In the genomic region with DNA sequence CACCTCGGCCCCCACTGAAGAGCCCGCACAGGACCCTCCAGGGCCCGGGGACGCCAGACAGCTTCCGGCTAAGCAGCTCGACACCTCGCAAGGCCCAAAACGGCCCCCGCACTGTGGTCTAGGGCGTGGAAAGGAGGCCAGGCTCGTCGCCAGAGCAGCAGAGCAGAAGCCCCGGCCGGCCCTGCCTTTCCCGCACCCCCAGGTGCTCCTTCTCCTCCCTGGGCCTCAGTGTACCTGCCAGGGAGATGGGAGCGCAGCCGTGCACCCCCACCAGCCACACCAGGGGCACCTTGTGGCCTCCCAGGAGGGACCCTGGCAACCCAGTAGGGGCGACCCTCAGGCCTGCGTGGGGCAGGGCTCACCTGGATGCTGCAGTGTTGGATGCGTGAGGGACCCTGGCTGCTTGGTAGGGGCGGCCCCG, we compare ENCODE assay signal across 19 cellular contexts. TPM values are rescaled to one million over a fixed set of nuclear protein-coding genes. Genes with fewer than 3 reads are reported as not detected.
DNase-seq lines count a peak whose midpoint lies in the region; ATAC-seq and TF ChIP-seq lines count a peak whose summit lies in the region.
"Had no signal": no experiment of that assay in that cellular context is flagged by ENCODE, and none has a peak within 500 bp of the region (broad histone marks: within the 10 kb centered on the region; RNA-seq: fewer than 3 reads in every experiment).

No MANE protein-coding gene starts in this region.

- H2BK120ac ChIP-seq in neuronal stem cell (ENCODE audit: low read depth, low read length) = no peak overlapping the region

- no peak overlapping the region for H3K27ac Mint-ChIP-seq in glutamatergic neuron (ENCODE audit: unreplicated experiment)
- H3K27ac Mint-ChIP-seq: CD4-positive, alpha-beta memory T cell had no signal

- H3K4me3 ChIP-seq in neuronal stem cell (ENCODE audit: low read length in 2 of 2) (no peak overlapping the region), upper lobe of right lung (no peak overlapping the region), vagina (no peak overlapping the region)

- no peak overlapping the region for H4K91ac ChIP-seq in neuronal stem cell (ENCODE audit: low read depth, low read length, poor library complexity)

- no peaks in the 10 kb centered on the region for H3K36me3 ChIP-seq in neuronal stem cell (replicated peaks in 1 of 2; ENCODE audit: control insufficient read depth in 2 of 2, insufficient read depth in 2 of 2, low read length in 2 of 2)
- peaks cover 14% of the 10 kb centered on the region for H3K36me3 ChIP-seq in upper lobe of right lung
- H3K36me3 ChIP-seq in vagina = peaks cover 0 to 5% of the 10 kb centered on the region in 2 donors

- no peak overlapping the region for H3K14ac ChIP-seq in neuronal stem cell (ENCODE audit: low read length)

- H2BK15ac ChIP-seq in neuronal stem cell (ENCODE audit: low read length) = no peak overlapping the region

- H2AFZ ChIP-seq in neuronal stem cell (ENCODE audit: low read length) = no peak overlapping the region

- TF ChIP-seq CTCF in glutamatergic neuron (IDR thresholded peaks at IDR 0.05; ENCODE audit: partially characterized antibody, unreplicated experiment) = no peak
- TF ChIP-seq CTCF in upper lobe of right lung (IDR thresholded peaks at IDR 0.05) = no peak
- no peak for TF ChIP-seq CTCF in vagina (IDR thresholded peaks at IDR 0.05)

- ATAC-seq in Right ventricle myocardium superior (ENCODE audit: poor library complexity) = no peak
- no peak for ATAC-seq in left cardiac atrium
- no peak for ATAC-seq in upper lobe of right lung
- ATAC-seq: Panc1 had no signal

- H3K4me1 Mint-ChIP-seq in glutamatergic neuron (ENCODE audit: low read depth, unreplicated experiment) = peaks cover 10% of the 10 kb centered on the region

- H3K79me1 ChIP-seq in neuronal stem cell (ENCODE audit: low read depth, low read length) = no peaks in the 10 kb centered on the region

- no peak overlapping the region for H4K8ac ChIP-seq in neuronal stem cell (ENCODE audit: low read depth, low read length)

- no peaks in the 10 kb centered on the region for H3K36me3 Mint-ChIP-seq in glutamatergic neuron (ENCODE audit: unreplicated experiment)
- H3K36me3 Mint-ChIP-seq: CD4-positive, alpha-beta memory T cell had no signal

- H3K9ac ChIP-seq in neuronal stem cell (ENCODE audit: low read depth, low read length, poor library complexity) = no peak overlapping the region

- H2BK5ac ChIP-seq in neuronal stem cell (ENCODE audit: low read length) = no peak overlapping the region

- DNase-seq in Right ventricle myocardium superior = peak; percentile 27
- no peak for DNase-seq in left cardiac atrium
- DNase-seq in glutamatergic neuron = peak; percentile 11
- DNase-seq in neuronal stem cell (ENCODE audit: low spot score) = no peak
- peak; percentile 65 for DNase-seq in upper lobe of right lung
- DNase-seq in NCI-H146 treated with DMSO at 0.1 percent for 48 hours (lab: John Stamatoyannopoulos, UW; ENCODE audit: unreplicated experiment) = no peak
- DNase-seq in iPS-NIHi7 (ENCODE audit: extremely low spot score) = no peak
- no peak for DNase-seq in vagina (ENCODE audit: extremely low spot score in 2 of 2)
- DNase-seq: 8988T; Calu3; CD4-positive, alpha-beta memory T cell; DMS53; GOT3; KBM-7; NCI-H1436; NCI-H2029 treated with DMSO at 0.1 percent for 48 hours; NCI-H510A; SHP77 treated with DMSO at 0.1 percent for 48 hours had no signal

- H3K27me3 Mint-ChIP-seq in glutamatergic neuron (ENCODE audit: unreplicated experiment) = peaks cover 6% of the 10 kb centered on the region

- no peak overlapping the region for H3K4me2 ChIP-seq in neuronal stem cell (ENCODE audit: insufficient read depth, low read length, poor library complexity, severe bottlenecking)

- no peak overlapping the region for H2BK12ac ChIP-seq in neuronal stem cell (ENCODE audit: low read length)

- TF ChIP-seq POLR2A in vagina (IDR thresholded peaks at IDR 0.05) = no peak

- WGBS in neuronal stem cell (ENCODE audit: extremely low coverage in 2 of 2, insufficient read length in 2 of 2, insufficient replicate concordance in 1 of 2), 2 donors = no CpG with 5 or more reads among the region's 22 CpGs

- H3K4me1 ChIP-seq in neuronal stem cell (ENCODE audit: control insufficient read depth in 2 of 2, insufficient read depth in 1 of 2, low read depth in 1 of 2, low read length in 2 of 2) (peaks cover 0 to 6% of the 10 kb centered on the region in 2 donors), upper lobe of right lung (peaks cover 16% of the 10 kb centered on the region), vagina (peaks cover 26% of the 10 kb centered on the region)

- no peaks in the 10 kb centered on the region for H3K9me3 ChIP-seq in neuronal stem cell (replicated peaks in 1 of 2; ENCODE audit: control insufficient read depth in 2 of 2, insufficient read depth in 1 of 2, low read depth in 1 of 2, low read length in 2 of 2)
- no peaks in the 10 kb centered on the region for H3K9me3 ChIP-seq in upper lobe of right lung
- H3K9me3 ChIP-seq in vagina = no peaks in the 10 kb centered on the region

- H3K18ac ChIP-seq in neuronal stem cell (ENCODE audit: low read length) = peak overlapping the region; percentile 38

- H3K9me3 Mint-ChIP-seq in glutamatergic neuron (ENCODE audit: unreplicated experiment) = peaks cover 5% of the 10 kb centered on the region
- H3K9me3 Mint-ChIP-seq: CD4-positive, alpha-beta memory T cell had no signal

- H3K27me3 ChIP-seq in neuronal stem cell (ENCODE audit: control insufficient read depth in 3 of 3, insufficient read depth in 3 of 3, low read depth in 1 of 3, low read length in 3 of 3) (peaks cover 0 to 36% (median 0%) of the 10 kb centered on the region in 3 experiments), upper lobe of right lung (no peaks in the 10 kb centered on the region), vagina (no peaks in the 10 kb centered on the region)

- intact Hi-C loops in Right ventricle myocardium superior (cut with DNase I) (no loop called here), left cardiac atrium (cut with DNase I) (loop anchor here in 1 of 2 donors (10.0 kb wide), 1 partner anchor 175 kb away; no protein-coding TSS in a partner anchor), upper lobe of right lung (cut with DNase I) (no loop called here), vagina (cut with DNase I) (no loop called here)

- no peak overlapping the region for H3K23ac ChIP-seq in neuronal stem cell (ENCODE audit: low read depth, low read length, poor library complexity)

- peak overlapping the region; percentile 75 for H2AK5ac ChIP-seq in neuronal stem cell (ENCODE audit: low read depth, low read length)

- no peak overlapping the region for H3K4me3 Mint-ChIP-seq in glutamatergic neuron (ENCODE audit: unreplicated experiment)
- H3K4me3 Mint-ChIP-seq: CD4-positive, alpha-beta memory T cell had no signal

- H3K27ac ChIP-seq in neuronal stem cell (replicated peaks; ENCODE audit: low read length) (no peak overlapping the region), upper lobe of right lung (no peak overlapping the region), vagina (no peak overlapping the region)

- no peak overlapping the region for H3K4ac ChIP-seq in neuronal stem cell (ENCODE audit: low read length)

RNA-seq across cellular contexts. Expression of a gene that starts 9.6 kb away (rescaled TPM):
- total RNA-seq in Right ventricle myocardium superior (34.5 TPM), left cardiac atrium (10 to 100 TPM; 27.5 to 33.9 TPM), glutamatergic neuron (ENCODE audit: unreplicated experiment) (7.6 TPM), upper lobe of right lung (57.1 TPM), vagina (31.2 TPM)
- 6.2 TPM for polyA plus RNA-seq in neuronal stem cell (2013, experiment 1 of 2)
- 5.7 TPM for polyA plus RNA-seq in neuronal stem cell (2013, experiment 2 of 2)
- polyA plus RNA-seq: CD4-positive, alpha-beta memory T cell had no signal

Comparison
In these comparisons a context has a peak if more than half of its experiments do, and no peak if none do; other contexts are left out.
1. DNase-seq: peak in Right ventricle myocardium superior (single experiment), glutamatergic neuron (single experiment) and upper lobe of right lung (single experiment); none in left cardiac atrium (single experiment), neuronal stem cell (single experiment), NCI-H146 treated with DMSO at 0.1 percent for 48 hours (single experiment), iPS-NIHi7 (single experiment) and vagina (0 of 2).